Comparison of ENCODE assay signal across 1 cellular context in the genomic region with DNA sequence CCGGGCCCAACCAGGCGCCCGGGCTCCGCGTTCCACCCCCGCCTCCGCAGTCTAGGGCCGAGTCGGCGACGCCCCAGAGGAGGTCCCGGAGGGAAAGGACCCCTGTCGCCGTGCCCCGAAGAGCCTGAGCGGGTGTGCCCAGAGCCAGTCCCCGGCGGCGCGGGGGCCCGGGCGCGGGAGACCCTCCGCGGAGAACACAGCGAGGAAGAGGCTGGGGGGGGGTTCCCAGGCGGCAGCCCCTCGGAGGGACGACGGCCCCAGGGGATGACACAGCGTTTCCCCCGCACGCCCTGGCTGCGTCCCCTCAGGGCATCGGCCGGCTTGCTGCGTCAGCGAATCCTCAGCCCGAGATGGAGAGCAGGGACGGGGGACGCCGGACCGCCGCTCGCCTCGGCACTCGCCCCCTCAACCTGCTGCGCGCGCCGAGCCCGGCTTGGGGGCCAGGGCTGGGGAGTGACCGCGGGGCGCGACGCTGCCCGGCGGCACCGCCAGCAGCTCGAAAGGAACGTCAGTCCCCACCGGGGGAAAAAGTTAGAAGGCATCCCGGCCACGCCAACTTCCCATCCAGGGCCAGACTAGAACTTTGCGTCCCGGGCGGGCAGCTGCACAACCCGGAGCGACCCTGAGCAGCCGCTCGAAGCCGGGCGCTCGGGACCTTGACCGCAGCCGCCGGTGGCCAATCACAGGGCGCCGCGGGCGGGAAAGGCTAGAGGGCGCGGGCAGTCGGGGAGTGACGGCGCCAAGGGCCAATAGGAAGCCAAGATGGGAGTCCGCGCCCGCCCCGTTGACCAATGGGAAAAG.
A peak's percentile ranks its signal among the peaks of the same experiment; 100 is the strongest.
TF ChIP-seq lines count a peak whose summit lies in the region.

No MANE protein-coding gene starts in this region.

TF ChIP-seq in HepG2, 621 proteins besides CTCF, POLR2A, EP300 and RAD21 (continued from another document and continues in another):
- TF ChIP-seq, protein P1, sequence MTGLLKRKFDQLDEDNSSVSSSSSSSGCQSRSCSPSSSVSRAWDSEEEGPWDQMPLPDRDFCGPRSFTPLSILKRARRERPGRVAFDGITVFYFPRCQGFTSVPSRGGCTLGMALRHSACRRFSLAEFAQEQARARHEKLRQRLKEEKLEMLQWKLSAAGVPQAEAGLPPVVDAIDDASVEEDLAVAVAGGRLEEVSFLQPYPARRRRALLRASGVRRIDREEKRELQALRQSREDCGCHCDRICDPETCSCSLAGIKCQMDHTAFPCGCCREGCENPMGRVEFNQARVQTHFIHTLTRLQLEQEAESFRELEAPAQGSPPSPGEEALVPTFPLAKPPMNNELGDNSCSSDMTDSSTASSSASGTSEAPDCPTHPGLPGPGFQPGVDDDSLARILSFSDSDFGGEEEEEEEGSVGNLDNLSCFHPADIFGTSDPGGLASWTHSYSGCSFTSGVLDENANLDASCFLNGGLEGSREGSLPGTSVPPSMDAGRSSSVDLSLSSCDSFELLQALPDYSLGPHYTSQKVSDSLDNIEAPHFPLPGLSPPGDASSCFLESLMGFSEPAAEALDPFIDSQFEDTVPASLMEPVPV (CRISPR knock-in tag; IDR thresholded peaks at IDR 0.05) = no peak
- no peak for TF ChIP-seq SMAD3 (CRISPR knock-in tag; IDR thresholded peaks at IDR 0.05)
- no peak for TF ChIP-seq NR3C1 (CRISPR knock-in tag; IDR thresholded peaks at IDR 0.05)
- no peak for TF ChIP-seq GABPB1 (CRISPR knock-in tag; IDR thresholded peaks at IDR 0.05)
- TF ChIP-seq ZNF816 (CRISPR knock-in tag; IDR thresholded peaks at IDR 0.05; ENCODE audit: borderline replicate concordance) = peak; percentile 98
- TF ChIP-seq FOXC1 (CRISPR knock-in tag; IDR thresholded peaks at IDR 0.05; ENCODE audit: borderline replicate concordance) = 0 out of 2 replicates have a peak, but pooled peaks have one; percentile 19
- peak; percentile 81 for TF ChIP-seq KMT2A (CRISPR knock-in tag; IDR thresholded peaks at IDR 0.05)
- peak; percentile 52 for TF ChIP-seq MED1 (CRISPR knock-in tag; IDR thresholded peaks at IDR 0.05)
- no peak; the same call in 1 of the 2 replicates for TF ChIP-seq ZNF558 (CRISPR knock-in tag; IDR thresholded peaks at IDR 0.05; ENCODE audit: borderline replicate concordance)
- no peak for TF ChIP-seq ZNF207 (IDR thresholded peaks at IDR 0.05; ENCODE audit: borderline replicate concordance)
- 0 out of 2 replicates have a peak, but pooled peaks have one; percentile 39 for TF ChIP-seq MXD4 (CRISPR knock-in tag; IDR thresholded peaks at IDR 0.05)
- no peak; the same call in 1 of the 2 replicates for TF ChIP-seq NR1H2 (CRISPR knock-in tag; IDR thresholded peaks at IDR 0.05; ENCODE audit: borderline replicate concordance, low read depth)
- no peak for TF ChIP-seq FOXP1 (IDR thresholded peaks at IDR 0.05)
- TF ChIP-seq FOXP1 (CRISPR knock-in tag; IDR thresholded peaks at IDR 0.05) = no peak
- TF ChIP-seq SP4 (CRISPR knock-in tag; IDR thresholded peaks at IDR 0.05) = no peak
- 0 out of 2 replicates have a peak, but pooled peaks have one; percentile 1 for TF ChIP-seq FOXO1 (CRISPR knock-in tag; IDR thresholded peaks at IDR 0.05)
- TF ChIP-seq BRCA1 (CRISPR knock-in tag; IDR thresholded peaks at IDR 0.05) = peak; percentile 86; the same call in 1 of the 2 replicates
- TF ChIP-seq HOXA5 (CRISPR knock-in tag; IDR thresholded peaks at IDR 0.05) = peak; percentile 33; the same call in 1 of the 2 replicates
- TF ChIP-seq ZNF777 (CRISPR knock-in tag; IDR thresholded peaks at IDR 0.05) = peak; percentile 68
- TF ChIP-seq MYC (CRISPR knock-in tag; IDR thresholded peaks at IDR 0.05; ENCODE audit: borderline replicate concordance) = no peak
- TF ChIP-seq PHF21A (CRISPR knock-in tag; IDR thresholded peaks at IDR 0.05) = no peak; the same call in 1 of the 2 replicates
- TF ChIP-seq, protein P2, sequence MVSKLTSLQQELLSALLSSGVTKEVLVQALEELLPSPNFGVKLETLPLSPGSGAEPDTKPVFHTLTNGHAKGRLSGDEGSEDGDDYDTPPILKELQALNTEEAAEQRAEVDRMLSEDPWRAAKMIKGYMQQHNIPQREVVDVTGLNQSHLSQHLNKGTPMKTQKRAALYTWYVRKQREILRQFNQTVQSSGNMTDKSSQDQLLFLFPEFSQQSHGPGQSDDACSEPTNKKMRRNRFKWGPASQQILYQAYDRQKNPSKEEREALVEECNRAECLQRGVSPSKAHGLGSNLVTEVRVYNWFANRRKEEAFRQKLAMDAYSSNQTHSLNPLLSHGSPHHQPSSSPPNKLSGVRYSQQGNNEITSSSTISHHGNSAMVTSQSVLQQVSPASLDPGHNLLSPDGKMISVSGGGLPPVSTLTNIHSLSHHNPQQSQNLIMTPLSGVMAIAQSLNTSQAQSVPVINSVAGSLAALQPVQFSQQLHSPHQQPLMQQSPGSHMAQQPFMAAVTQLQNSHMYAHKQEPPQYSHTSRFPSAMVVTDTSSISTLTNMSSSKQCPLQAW (CRISPR knock-in tag; IDR thresholded peaks at IDR 0.05) = no peak
- no peak for TF ChIP-seq TEAD2 (CRISPR knock-in tag; IDR thresholded peaks at IDR 0.05)
- TF ChIP-seq ZNF746 (CRISPR knock-in tag; IDR thresholded peaks at IDR 0.05) = no peak; the same call in 1 of the 2 replicates
- TF ChIP-seq, protein P3, sequence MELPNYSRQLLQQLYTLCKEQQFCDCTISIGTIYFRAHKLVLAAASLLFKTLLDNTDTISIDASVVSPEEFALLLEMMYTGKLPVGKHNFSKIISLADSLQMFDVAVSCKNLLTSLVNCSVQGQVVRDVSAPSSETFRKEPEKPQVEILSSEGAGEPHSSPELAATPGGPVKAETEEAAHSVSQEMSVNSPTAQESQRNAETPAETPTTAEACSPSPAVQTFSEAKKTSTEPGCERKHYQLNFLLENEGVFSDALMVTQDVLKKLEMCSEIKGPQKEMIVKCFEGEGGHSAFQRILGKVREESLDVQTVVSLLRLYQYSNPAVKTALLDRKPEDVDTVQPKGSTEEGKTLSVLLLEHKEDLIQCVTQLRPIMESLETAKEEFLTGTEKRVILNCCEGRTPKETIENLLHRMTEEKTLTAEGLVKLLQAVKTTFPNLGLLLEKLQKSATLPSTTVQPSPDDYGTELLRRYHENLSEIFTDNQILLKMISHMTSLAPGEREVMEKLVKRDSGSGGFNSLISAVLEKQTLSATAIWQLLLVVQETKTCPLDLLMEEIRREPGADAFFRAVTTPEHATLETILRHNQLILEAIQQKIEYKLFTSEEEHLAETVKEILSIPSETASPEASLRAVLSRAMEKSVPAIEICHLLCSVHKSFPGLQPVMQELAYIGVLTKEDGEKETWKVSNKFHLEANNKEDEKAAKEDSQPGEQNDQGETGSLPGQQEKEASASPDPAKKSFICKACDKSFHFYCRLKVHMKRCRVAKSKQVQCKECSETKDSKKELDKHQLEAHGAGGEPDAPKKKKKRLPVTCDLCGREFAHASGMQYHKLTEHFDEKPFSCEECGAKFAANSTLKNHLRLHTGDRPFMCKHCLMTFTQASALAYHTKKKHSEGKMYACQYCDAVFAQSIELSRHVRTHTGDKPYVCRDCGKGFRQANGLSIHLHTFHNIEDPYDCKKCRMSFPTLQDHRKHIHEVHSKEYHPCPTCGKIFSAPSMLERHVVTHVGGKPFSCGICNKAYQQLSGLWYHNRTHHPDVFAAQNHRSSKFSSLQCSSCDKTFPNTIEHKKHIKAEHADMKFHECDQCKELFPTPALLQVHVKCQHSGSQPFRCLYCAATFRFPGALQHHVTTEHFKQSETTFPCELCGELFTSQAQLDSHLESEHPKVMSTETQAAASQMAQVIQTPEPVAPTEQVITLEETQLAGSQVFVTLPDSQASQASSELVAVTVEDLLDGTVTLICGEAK (IDR thresholded peaks at IDR 0.05) = no peak
- TF ChIP-seq, protein P3 (CRISPR knock-in tag; IDR thresholded peaks at IDR 0.05) = no peak
- TF ChIP-seq, protein P4, sequence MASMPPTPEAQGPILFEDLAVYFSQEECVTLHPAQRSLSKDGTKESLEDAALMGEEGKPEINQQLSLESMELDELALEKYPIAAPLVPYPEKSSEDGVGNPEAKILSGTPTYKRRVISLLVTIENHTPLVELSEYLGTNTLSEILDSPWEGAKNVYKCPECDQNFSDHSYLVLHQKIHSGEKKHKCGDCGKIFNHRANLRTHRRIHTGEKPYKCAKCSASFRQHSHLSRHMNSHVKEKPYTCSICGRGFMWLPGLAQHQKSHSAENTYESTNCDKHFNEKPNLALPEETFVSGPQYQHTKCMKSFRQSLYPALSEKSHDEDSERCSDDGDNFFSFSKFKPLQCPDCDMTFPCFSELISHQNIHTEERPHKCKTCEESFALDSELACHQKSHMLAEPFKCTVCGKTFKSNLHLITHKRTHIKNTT (CRISPR knock-in tag; IDR thresholded peaks at IDR 0.05) = no peak
- peak; percentile 80 for TF ChIP-seq RFXAP (CRISPR knock-in tag; IDR thresholded peaks at IDR 0.05; ENCODE audit: borderline replicate concordance)
- no peak for TF ChIP-seq SRSF1 (optimal IDR thresholded peaks at IDR 0.05; ENCODE audit: low read depth, low read length)
- TF ChIP-seq DNMT3B (CRISPR knock-in tag; conservative IDR thresholded peaks at IDR 0.05) = no peak
- no peak for TF ChIP-seq SOX6 (IDR thresholded peaks at IDR 0.05)
- TF ChIP-seq SOX6 (CRISPR knock-in tag; IDR thresholded peaks at IDR 0.05) = no peak
- no peak for TF ChIP-seq JUND (CRISPR knock-in tag; IDR thresholded peaks at IDR 0.05)
- peak; percentile 87; the same call in 1 of the 2 replicates for TF ChIP-seq ZNF709 (CRISPR knock-in tag; IDR thresholded peaks at IDR 0.05)
- TF ChIP-seq, protein P5, sequence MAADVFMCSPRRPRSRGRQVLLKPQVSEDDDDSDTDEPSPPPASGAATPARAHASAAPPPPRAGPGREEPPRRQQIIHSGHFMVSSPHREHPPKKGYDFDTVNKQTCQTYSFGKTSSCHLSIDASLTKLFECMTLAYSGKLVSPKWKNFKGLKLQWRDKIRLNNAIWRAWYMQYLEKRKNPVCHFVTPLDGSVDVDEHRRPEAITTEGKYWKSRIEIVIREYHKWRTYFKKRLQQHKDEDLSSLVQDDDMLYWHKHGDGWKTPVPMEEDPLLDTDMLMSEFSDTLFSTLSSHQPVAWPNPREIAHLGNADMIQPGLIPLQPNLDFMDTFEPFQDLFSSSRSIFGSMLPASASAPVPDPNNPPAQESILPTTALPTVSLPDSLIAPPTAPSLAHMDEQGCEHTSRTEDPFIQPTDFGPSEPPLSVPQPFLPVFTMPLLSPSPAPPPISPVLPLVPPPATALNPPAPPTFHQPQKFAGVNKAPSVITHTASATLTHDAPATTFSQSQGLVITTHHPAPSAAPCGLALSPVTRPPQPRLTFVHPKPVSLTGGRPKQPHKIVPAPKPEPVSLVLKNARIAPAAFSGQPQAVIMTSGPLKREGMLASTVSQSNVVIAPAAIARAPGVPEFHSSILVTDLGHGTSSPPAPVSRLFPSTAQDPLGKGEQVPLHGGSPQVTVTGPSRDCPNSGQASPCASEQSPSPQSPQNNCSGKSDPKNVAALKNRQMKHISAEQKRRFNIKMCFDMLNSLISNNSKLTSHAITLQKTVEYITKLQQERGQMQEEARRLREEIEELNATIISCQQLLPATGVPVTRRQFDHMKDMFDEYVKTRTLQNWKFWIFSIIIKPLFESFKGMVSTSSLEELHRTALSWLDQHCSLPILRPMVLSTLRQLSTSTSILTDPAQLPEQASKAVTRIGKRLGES (CRISPR knock-in tag; IDR thresholded peaks at IDR 0.05; ENCODE audit: borderline replicate concordance) = 0 out of 2 replicates have a peak, but pooled peaks have one; percentile 73
- 0 out of 2 replicates have a peak, but pooled peaks have one; percentile 82 for TF ChIP-seq ZNF468 (CRISPR knock-in tag; IDR thresholded peaks at IDR 0.05)
- TF ChIP-seq ZNF121 (CRISPR knock-in tag; IDR thresholded peaks at IDR 0.05) = peak; percentile 58; the same call in 1 of the 2 replicates
- TF ChIP-seq ZNF333 (CRISPR knock-in tag; IDR thresholded peaks at IDR 0.05; ENCODE audit: borderline replicate concordance) = peak; percentile 81; the same call in 1 of the 2 replicates
- no peak for TF ChIP-seq MTF2 (CRISPR knock-in tag; IDR thresholded peaks at IDR 0.05; ENCODE audit: borderline replicate concordance)
- no peak for TF ChIP-seq ZNF605 (CRISPR knock-in tag; IDR thresholded peaks at IDR 0.05)
- TF ChIP-seq, protein P6, sequence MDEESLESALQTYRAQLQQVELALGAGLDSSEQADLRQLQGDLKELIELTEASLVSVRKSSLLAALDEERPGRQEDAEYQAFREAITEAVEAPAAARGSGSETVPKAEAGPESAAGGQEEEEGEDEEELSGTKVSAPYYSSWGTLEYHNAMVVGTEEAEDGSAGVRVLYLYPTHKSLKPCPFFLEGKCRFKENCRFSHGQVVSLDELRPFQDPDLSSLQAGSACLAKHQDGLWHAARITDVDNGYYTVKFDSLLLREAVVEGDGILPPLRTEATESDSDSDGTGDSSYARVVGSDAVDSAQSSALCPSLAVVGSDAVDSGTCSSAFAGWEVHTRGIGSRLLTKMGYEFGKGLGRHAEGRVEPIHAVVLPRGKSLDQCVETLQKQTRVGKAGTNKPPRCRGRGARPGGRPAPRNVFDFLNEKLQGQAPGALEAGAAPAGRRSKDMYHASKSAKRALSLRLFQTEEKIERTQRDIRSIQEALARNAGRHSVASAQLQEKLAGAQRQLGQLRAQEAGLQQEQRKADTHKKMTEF (CRISPR knock-in tag; IDR thresholded peaks at IDR 0.05) = no peak; the same call in 1 of the 2 replicates
- TF ChIP-seq TCF7L2 (IDR thresholded peaks at IDR 0.05; ENCODE audit: low read depth, low read length) = no peak
- TF ChIP-seq MEF2D (CRISPR knock-in tag; IDR thresholded peaks at IDR 0.05) = no peak
- TF ChIP-seq, protein P7, sequence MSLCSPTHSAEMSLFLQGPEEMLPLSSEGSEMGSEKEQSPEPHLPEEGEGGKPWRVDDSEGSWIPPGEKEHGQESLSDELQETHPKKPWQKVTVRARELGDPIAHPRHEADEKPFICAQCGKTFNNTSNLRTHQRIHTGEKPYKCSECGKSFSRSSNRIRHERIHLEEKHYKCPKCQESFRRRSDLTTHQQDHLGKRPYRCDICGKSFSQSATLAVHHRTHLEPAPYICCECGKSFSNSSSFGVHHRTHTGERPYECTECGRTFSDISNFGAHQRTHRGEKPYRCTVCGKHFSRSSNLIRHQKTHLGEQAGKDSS (CRISPR knock-in tag; IDR thresholded peaks at IDR 0.05; ENCODE audit: borderline replicate concordance, low read depth) = no peak; the same call in 1 of the 2 replicates
